In the genomic region with DNA sequence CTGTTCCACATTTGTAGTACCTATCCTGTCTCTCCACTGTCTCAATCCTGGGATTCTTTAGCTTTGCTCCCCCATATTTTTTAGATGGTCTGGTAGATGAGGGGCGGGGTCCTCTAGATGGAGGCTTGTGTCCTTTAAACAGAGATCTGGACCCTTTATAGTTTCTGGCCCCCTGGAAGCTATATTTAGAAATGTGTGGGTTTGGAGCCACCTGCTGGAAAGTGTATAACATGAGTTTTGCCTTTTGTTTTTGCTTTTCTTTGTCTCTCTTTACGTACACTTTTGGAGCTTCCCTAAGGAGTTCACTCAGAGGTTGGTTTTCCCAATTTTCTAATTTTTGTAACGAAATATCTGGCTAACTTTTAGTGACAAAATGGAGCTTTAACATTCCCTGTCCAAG, we compare ENCODE assay signal across 11 cellular contexts.
DNase-seq lines count a peak whose midpoint lies in the region; TF ChIP-seq lines count a peak whose summit lies in the region.
"Had no signal": no experiment of that assay in that cellular context is flagged by ENCODE, and none has a peak within 500 bp of the region (broad histone marks: within the 10 kb centered on the region; RNA-seq: fewer than 3 reads in every experiment).

No MANE protein-coding gene starts in this region.

- H3K4me1 ChIP-seq in DOHH2 (ENCODE audit: control insufficient read depth, low read length) (no peaks in the 10 kb centered on the region), Loucy (ENCODE audit: insufficient read depth, low read length, poor library complexity, severe bottlenecking) (no peaks in the 10 kb centered on the region), testis (no peaks in the 10 kb centered on the region)
- H3K4me1 ChIP-seq: vagina had no signal

- no peaks in the 10 kb centered on the region for H3K27me3 ChIP-seq in DOHH2 (ENCODE audit: control insufficient read depth, low read length)
- H3K27me3 ChIP-seq in Loucy (ENCODE audit: insufficient read depth, low read length, poor library complexity, severe bottlenecking) = no peaks in the 10 kb centered on the region
- no peaks in the 10 kb centered on the region for H3K27me3 ChIP-seq in testis
- H3K27me3 ChIP-seq: vagina had no signal

- peak; percentile 27 for TF ChIP-seq CTCF in DOHH2 (IDR thresholded peaks at IDR 0.05; ENCODE audit: low read depth, low read length, poor library complexity, severe bottlenecking)
- TF ChIP-seq CTCF in Loucy (conservative IDR thresholded peaks at IDR 0.05; ENCODE audit: low read length) = peak; percentile 71
- peak; percentile 55 for TF ChIP-seq CTCF in astrocyte of the spinal cord (IDR thresholded peaks at IDR 0.05; ENCODE audit: low read depth, low read length)
- TF ChIP-seq CTCF in testis (IDR thresholded peaks at IDR 0.05) = no peak

- DNase-seq in astrocyte of the spinal cord (ENCODE audit: low read depth, low spot score) (no peak), lung microvascular endothelial cell (ENCODE audit: low read depth in 2 of 2) (peak; percentile 42 to 55), testis (no peak), activated T-cell treated with anti-CD3 and anti-CD28 coated beads for 4 hours (no peak), NCI-H187 treated with DMSO at 0.1 percent for 48 hours (lab: John Stamatoyannopoulos, UW) (no peak)
- no peak for DNase-seq in activated CD4-positive, alpha-beta T cell treated with anti-CD3 and anti-CD28 coated beads, Interleukin-2, amount 50 U/mL, for 48 hours
- DNase-seq: cerebellar nuclear complex, NCI-H1105 treated with DMSO at 0.1 percent for 48 hours had no signal

- intact Hi-C loops in testis (cut with DNase I; ENCODE audit: low total_unique reads) = no loop called here

- no peaks in the 10 kb centered on the region for H3K36me3 ChIP-seq in DOHH2 (ENCODE audit: control insufficient read depth, low read length)
- H3K36me3 ChIP-seq in Loucy (ENCODE audit: insufficient read depth, low read length) = no peaks in the 10 kb centered on the region
- no peaks in the 10 kb centered on the region for H3K36me3 ChIP-seq in testis (ENCODE audit: low read depth, missing control alignments)
- H3K36me3 ChIP-seq: vagina had no signal

- H3K27ac ChIP-seq in DOHH2 (ENCODE audit: low read depth, low read length) (no peak overlapping the region), testis (no peak overlapping the region)
- H3K27ac ChIP-seq: vagina had no signal

- H3K79me2 ChIP-seq in DOHH2 (ENCODE audit: control insufficient read depth, low read length) (no peaks in the 10 kb centered on the region), Loucy (ENCODE audit: insufficient read depth, low read length) (no peaks in the 10 kb centered on the region)

- 86 to 89% methylated on average over 3 of the region's 3 CpGs for WGBS in testis, 2 donors

- H3K4me3 ChIP-seq in DOHH2 (ENCODE audit: low read length) (no peak overlapping the region), Loucy (ENCODE audit: low read length, poor library complexity, severe bottlenecking) (no peak overlapping the region), astrocyte of the spinal cord (ENCODE audit: low read depth, low read length) (no peak overlapping the region), testis (no peak overlapping the region)
- H3K4me3 ChIP-seq: vagina had no signal

- H3K9me2 ChIP-seq in DOHH2 (replicated peaks; ENCODE audit: control insufficient read depth, low read length) (no peaks in the 10 kb centered on the region), Loucy (replicated peaks; ENCODE audit: low read depth, low read length) (no peaks in the 10 kb centered on the region)

- in situ Hi-C loops in astrocyte of the spinal cord (cut with HindIII; ENCODE audit: low sequenced_read_pairs) = no loop called here

- H3K4me2 ChIP-seq in DOHH2 (ENCODE audit: low read length) (no peak overlapping the region), Loucy (ENCODE audit: low read depth, low read length, poor library complexity, severe bottlenecking) (no peak overlapping the region)

- H3K9me3 ChIP-seq in DOHH2 (ENCODE audit: control insufficient read depth, insufficient read depth, low read length) (no peaks in the 10 kb centered on the region), Loucy (ENCODE audit: insufficient read depth, low read depth, low read length) (no peaks in the 10 kb centered on the region), testis (no peaks in the 10 kb centered on the region)

- no peaks in the 10 kb centered on the region for H4K20me1 ChIP-seq in DOHH2 (ENCODE audit: control insufficient read depth, insufficient read depth, low read depth, low read length)
- H4K20me1 ChIP-seq in Loucy (ENCODE audit: insufficient read depth, low read length, poor library complexity, severe bottlenecking) = no peaks in the 10 kb centered on the region

- H2AFZ ChIP-seq in Loucy (ENCODE audit: low read length) = peak overlapping the region; percentile 14; the same call in 1 of the 2 replicates

- TF ChIP-seq POLR2A in testis (IDR thresholded peaks at IDR 0.05) = no peak

- no peak overlapping the region for H3K9ac ChIP-seq in Loucy (ENCODE audit: low read depth, low read length, poor library complexity, severe bottlenecking)

- H3F3A ChIP-seq in DOHH2 (ENCODE audit: control insufficient read depth, insufficient read depth) = no peaks in the 10 kb centered on the region
- H3F3A ChIP-seq in Loucy (ENCODE audit: low read depth) = no peaks in the 10 kb centered on the region

Comparison
In these comparisons a context has a peak if more than half of its experiments do, and no peak if none do; other contexts are left out.
1. CTCF ChIP-seq: peak in DOHH2 (single experiment), Loucy (single experiment) and astrocyte of the spinal cord (single experiment); none in testis (0 of 3).
2. DNase-seq: peak in lung microvascular endothelial cell (2 of 2); none in astrocyte of the spinal cord (single experiment), activated CD4-positive, alpha-beta T cell treated with anti-CD3 and anti-CD28 coated beads, Interleukin-2, amount 50 U/mL, for 48 hours (0 of 2), testis (single experiment), activated T-cell treated with anti-CD3 and anti-CD28 coated beads for 4 hours (single experiment) and NCI-H187 treated with DMSO at 0.1 percent for 48 hours (single experiment).